Comparison of ENCODE assay signal across 8 cellular contexts in genomic region chr5:171595801-171596231, GRCh38.
A peak's percentile ranks its signal among the peaks of the same experiment; 100 is the strongest.
DNase-seq lines count a peak whose midpoint lies in the region; ATAC-seq and TF ChIP-seq lines count a peak whose summit lies in the region.

No MANE protein-coding gene starts in this region.

- TF ChIP-seq EP300 in gastroesophageal sphincter (IDR thresholded peaks at IDR 0.05) = no peak

- no peak for TF ChIP-seq POLR2A in gastroesophageal sphincter (IDR thresholded peaks at IDR 0.05)

- peak overlapping the region; percentile 9; the same call in 1 of the 2 replicates for H3K4me2 ChIP-seq in OCI-LY3 (ENCODE audit: low read length)

- no peaks in the 10 kb centered on the region for H3K36me3 ChIP-seq in OCI-LY3 (replicated peaks; ENCODE audit: low read depth, low read length)
- no peaks in the 10 kb centered on the region for H3K36me3 ChIP-seq in gastroesophageal sphincter

- H3K79me2 ChIP-seq in OCI-LY3 (ENCODE audit: low read length) = no peaks in the 10 kb centered on the region

- CTCF ChIA-PET in AG04450 (lab: Charles Lee) = interaction anchor here (1.0 to 1.5 kb wide), 2 partner anchors 32 to 176 kb away, joined by 3 read pairs; partner anchors contain the start of gene FGF18

- ATAC-seq in GM21529 (IDR thresholded peaks at IDR 0.05; ENCODE audit: unreplicated experiment) (peak; percentile 66), gastroesophageal sphincter (peak; percentile 47), GM21515 (IDR thresholded peaks at IDR 0.05; ENCODE audit: unreplicated experiment) (no peak)
- ATAC-seq in activated CD4-positive, CD25-positive, alpha-beta regulatory T cell treated with anti-CD3 and anti-CD28 coated beads, Interleukin-2, amount 50 U/mL, for 24 hours = no peak

- DNase-seq in AG04450 (ENCODE audit: low read depth, low spot score) (peak; percentile 77), cerebellar nuclear complex (lab: John Stamatoyannopoulos, UW) (no peak), SIG-M5 (lab: John Stamatoyannopoulos, UW) (no peak)

- H3K9me3 ChIP-seq in AG04450 (ENCODE audit: control insufficient read depth, insufficient read depth, low read length) (peaks cover 8% of the 10 kb centered on the region; the same call in 1 of the 2 replicates), OCI-LY3 (ENCODE audit: insufficient read depth, low read length) (no peaks in the 10 kb centered on the region), gastroesophageal sphincter (no peaks in the 10 kb centered on the region)

- no peak overlapping the region for H3K9ac ChIP-seq in OCI-LY3 (ENCODE audit: low read length)

- no peak for TF ChIP-seq CTCF in AG04450 (IDR thresholded peaks at IDR 0.05; ENCODE audit: low read depth, low read length)
- TF ChIP-seq CTCF in OCI-LY3 (IDR thresholded peaks at IDR 0.05; ENCODE audit: low read depth, low read length) = no peak
- TF ChIP-seq CTCF in gastroesophageal sphincter (IDR thresholded peaks at IDR 0.05) = no peak

- no peaks in the 10 kb centered on the region for H3K27me3 ChIP-seq in AG04450 (ENCODE audit: control insufficient read depth, insufficient read depth, low read length)
- peaks cover 14% of the 10 kb centered on the region for H3K27me3 ChIP-seq in OCI-LY3 (ENCODE audit: low read depth, low read length)
- peaks cover 43% of the 10 kb centered on the region for H3K27me3 ChIP-seq in gastroesophageal sphincter

- POLR2A ChIA-PET in AG04450 (lab: Yijun Ruan, JAX) = interaction anchor here (0.5 to 1.3 kb wide), 8 partner anchors 9 to 411 kb away, joined by 3 to 9 read pairs (median 4); no protein-coding TSS in a partner anchor

- no peaks in the 10 kb centered on the region for H4K20me1 ChIP-seq in OCI-LY3 (ENCODE audit: insufficient read depth, low read length)

- 45 to 48% methylated on average over 2 to 3 of the region's 3 CpGs for WGBS in gastroesophageal sphincter (ENCODE audit: low coverage in 1 of 2), 2 donors

- H3K4me3 ChIP-seq in AG04450 (ENCODE audit: low read depth, low read length) = no peak overlapping the region
- no peak overlapping the region for H3K4me3 ChIP-seq in OCI-LY3 (ENCODE audit: low read length)
- no peak overlapping the region for H3K4me3 ChIP-seq in gastroesophageal sphincter

- H2AFZ ChIP-seq in OCI-LY3 (ENCODE audit: low read depth, low read length) = no peak overlapping the region

- peaks cover 16% of the 10 kb centered on the region for H3K4me1 ChIP-seq in OCI-LY3 (ENCODE audit: low read length)
- peaks cover 0 to 4% (median 3%) of the 10 kb centered on the region in 3 donors for H3K4me1 ChIP-seq in gastroesophageal sphincter

- H3K27ac ChIP-seq in AG04450 (ENCODE audit: low read depth, low read length) (peak overlapping the region; percentile 98), OCI-LY3 (ENCODE audit: low read length) (no peak overlapping the region), gastroesophageal sphincter (peak overlapping the region in 3 of 4 donors; percentile 9 to 41 (median 28))

Comparison
In these comparisons a context has a peak if more than half of its experiments do, and no peak if none do; other contexts are left out.
1. ATAC-seq: peak in GM21529 (single experiment) and gastroesophageal sphincter (single experiment); none in activated CD4-positive, CD25-positive, alpha-beta regulatory T cell treated with anti-CD3 and anti-CD28 coated beads, Interleukin-2, amount 50 U/mL, for 24 hours (0 of 2) and GM21515 (single experiment).